13 cellular contexts compared by ENCODE assay signal in the genomic region with DNA sequence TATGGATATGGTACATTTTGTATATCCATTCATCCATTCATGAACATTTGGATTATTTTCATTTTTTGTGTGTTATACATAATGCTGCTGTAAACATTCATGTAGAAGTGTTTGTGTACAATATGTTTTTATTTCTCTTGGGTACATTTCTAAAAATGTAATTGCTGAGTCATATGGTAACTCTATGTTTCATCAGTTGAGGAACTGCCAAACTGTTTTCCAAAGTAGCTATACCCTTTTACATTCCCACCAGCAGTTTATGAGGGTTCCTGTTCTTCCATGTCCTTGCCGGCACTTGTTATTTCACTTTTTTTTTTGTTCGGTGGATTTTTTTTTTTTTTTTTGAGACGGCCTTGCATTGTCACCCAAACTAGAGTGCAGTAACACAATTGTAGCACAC. TPM values are rescaled to one million over a fixed set of nuclear protein-coding genes. Genes with fewer than 3 reads are reported as not detected.
DNase-seq lines count a peak whose midpoint lies in the region; ATAC-seq, FAIRE-seq and TF ChIP-seq lines count a peak whose summit lies in the region.
"Had no signal": no experiment of that assay in that cellular context is flagged by ENCODE, and none has a peak within 500 bp of the region (broad histone marks: within the 10 kb centered on the region; RNA-seq: fewer than 3 reads in every experiment).

No MANE protein-coding gene starts in this region.

- H3K4me1 Mint-ChIP-seq in WTC11, result 0 out of 2 replicates have a peak, but pooled peaks cover 2% of the 10 kb centered on the region

- POLR2A ChIA-PET in HepG2 (lab: Yijun Ruan, JAX) (no interaction called here), WTC11 (lab: Charles Lee) (no interaction called here)

- H3K27ac ChIP-seq in HepG2 (ENCODE audit: extremely low read length, insufficient read depth, low read length) (no peak overlapping the region), right lobe of liver (no peak overlapping the region), gastroesophageal sphincter (no peak overlapping the region)
- H3K27ac ChIP-seq: transverse colon had no signal

- no peaks in the 10 kb centered on the region for H3K79me2 ChIP-seq in HepG2 (ENCODE audit: insufficient read depth, low read length)

- TF ChIP-seq CTCF in HepG2 (CRISPR knock-in tag; IDR thresholded peaks at IDR 0.05) (no peak), right lobe of liver (IDR thresholded peaks at IDR 0.05) (no peak), WTC11 (IDR thresholded peaks at IDR 0.05) (no peak), gastroesophageal sphincter (IDR thresholded peaks at IDR 0.05) (no peak)

- H2AFZ ChIP-seq in HepG2 (ENCODE audit: low read length), result no peak overlapping the region

- no peak for TF ChIP-seq RAD21 in HepG2 (CRISPR knock-in tag; IDR thresholded peaks at IDR 0.05)

- H3K9me3 Mint-ChIP-seq in WTC11, result no peaks in the 10 kb centered on the region
- H3K9me3 Mint-ChIP-seq: CD4-positive, alpha-beta T cell had no signal

- H3K4me3 Mint-ChIP-seq in WTC11, result no peak overlapping the region
- H3K4me3 Mint-ChIP-seq: CD4-positive, alpha-beta T cell had no signal

- H4K20me1 ChIP-seq in HepG2 (ENCODE audit: insufficient read depth, low read length), result no peaks in the 10 kb centered on the region

- no peaks in the 10 kb centered on the region for H3K4me1 ChIP-seq in HepG2 (ENCODE audit: insufficient read depth, low read length)
- H3K4me1 ChIP-seq in right lobe of liver, result no peaks in the 10 kb centered on the region
- H3K4me1 ChIP-seq in gastroesophageal sphincter, result no peaks in the 10 kb centered on the region
- H3K4me1 ChIP-seq: transverse colon had no signal

- no peak for ATAC-seq in HepG2
- ATAC-seq in right lobe of liver, result no peak
- no peak for ATAC-seq in WTC11
- peak; percentile 31 for ATAC-seq in gastroesophageal sphincter
- no peak for ATAC-seq in HG02571 (IDR thresholded peaks at IDR 0.05; ENCODE audit: unreplicated experiment)
- ATAC-seq in GM21619 (IDR thresholded peaks at IDR 0.05; ENCODE audit: unreplicated experiment), result no peak
- no peak for ATAC-seq in sciatic nerve

- peak overlapping the region; percentile 17 for H3K27ac Mint-ChIP-seq in WTC11
- H3K27ac Mint-ChIP-seq: CD4-positive, alpha-beta T cell had no signal

- H3K9me3 ChIP-seq in HepG2 (ENCODE audit: low read length) (no peaks in the 10 kb centered on the region), right lobe of liver (no peaks in the 10 kb centered on the region), gastroesophageal sphincter (no peaks in the 10 kb centered on the region)
- H3K9me3 ChIP-seq: heart left ventricle, transverse colon had no signal

- TF ChIP-seq POLR2A in HepG2 (IDR thresholded peaks at IDR 0.05; ENCODE audit: insufficient read depth in 1 of 2, low read depth in 2 of 2, low read length in 2 of 2) (no peak), right lobe of liver (IDR thresholded peaks at IDR 0.05) (no peak), gastroesophageal sphincter (IDR thresholded peaks at IDR 0.05) (no peak)

- no peak overlapping the region for H3K4me2 ChIP-seq in HepG2 (ENCODE audit: low read depth, low read length)

- no peak overlapping the region for H3K4me3 ChIP-seq in HepG2 (replicated peaks in 1 of 3; ENCODE audit: insufficient read depth in 1 of 3, low read depth in 2 of 3, low read length in 3 of 3)
- no peak overlapping the region for H3K4me3 ChIP-seq in right lobe of liver
- no peak overlapping the region for H3K4me3 ChIP-seq in gastroesophageal sphincter
- H3K4me3 ChIP-seq: transverse colon had no signal

- no peaks in the 10 kb centered on the region for H3K27me3 ChIP-seq in HepG2 (ENCODE audit: control insufficient read depth in 1 of 2, insufficient read depth in 2 of 2, low read length in 2 of 2)
- no peaks in the 10 kb centered on the region for H3K27me3 ChIP-seq in right lobe of liver
- no peaks in the 10 kb centered on the region for H3K27me3 ChIP-seq in gastroesophageal sphincter
- H3K27me3 ChIP-seq: heart left ventricle, transverse colon had no signal

- CTCF ChIA-PET in HepG2 (lab: Yijun Ruan, JAX; ENCODE audit: low intra/inter-chr PET ratio, low total read pairs), result no interaction called here
- CTCF ChIA-PET in WTC11 (lab: Charles Lee), result no interaction called here

- no peaks in the 10 kb centered on the region for H3K27me3 Mint-ChIP-seq in WTC11 (ENCODE audit: low read depth)
- H3K27me3 Mint-ChIP-seq: CD4-positive, alpha-beta T cell had no signal

- FAIRE-seq in HepG2 (lab: Jason Lieb, UNC), result no peak
- FAIRE-seq: colon had no signal

- no peak for DNase-seq in HepG2 (ENCODE audit: low spot score)
- DNase-seq in right lobe of liver, result no peak
- DNase-seq in WTC11 (ENCODE audit: low spot score), result no peak
- DNase-seq in sciatic nerve (ENCODE audit: low spot score), result no peak
- DNase-seq in stimulated activated CD4-positive, alpha-beta T cell treated with anti-CD3 and anti-CD28 coated beads, Interleukin-12 subunit alpha, Interleukin-12 subunit beta, amount 100 ng/mL, for 4 hours, result no peak
- DNase-seq: activated T-cell treated with anti-CD3 and anti-CD28 coated beads, Interleukin-2, amount 50 U/mL, for 48 hours; CD4-positive, alpha-beta T cell; heart left ventricle; transverse colon had no signal

- 95% methylated on average over 3 of the region's 3 CpGs for WGBS in HepG2 (ENCODE audit: low lambda C conversion rate)
- WGBS in right lobe of liver (ENCODE audit: insufficient coverage, low coverage, low lambda C conversion rate, missing lambda C conversion rate), result 73% methylated on average over 3 of the region's 3 CpGs
- WGBS in gastroesophageal sphincter (ENCODE audit: low coverage in 1 of 2), 2 donors, result 45 to 92% methylated on average over 2 to 3 of the region's 3 CpGs

- H3K9ac ChIP-seq in HepG2 (ENCODE audit: insufficient read depth, low read depth, low read length), result no peak overlapping the region

- H3K36me3 Mint-ChIP-seq in WTC11, result peaks cover 42% of the 10 kb centered on the region

- intact Hi-C loops in HepG2 (cut with micrococcal nuclease; ENCODE audit: unreplicated experiment) (loop anchor here (10.0 kb wide), 1 partner anchor 222 kb away; no protein-coding TSS in a partner anchor), right lobe of liver (cut with DNase I) (no loop called here), sciatic nerve (cut with DNase I) (no loop called here)

- TF ChIP-seq EP300 in HepG2 (IDR thresholded peaks at IDR 0.05; ENCODE audit: low read depth in 2 of 2, low read length in 2 of 2) (no peak), HepG2 (CRISPR knock-in tag; IDR thresholded peaks at IDR 0.05; ENCODE audit: borderline replicate concordance) (no peak), gastroesophageal sphincter (IDR thresholded peaks at IDR 0.05) (no peak)

- in situ Hi-C loops in HepG2 (cut with HindIII; ENCODE audit: extremely low pct_ligation_motif_present, low pct_unique_long_range_greater_than_20kb), result no loop called here

- BruUV-seq in HepG2 (replicated peaks; lab: Mats Ljungman, UMichigan), result no TSS peak

- H3K36me3 ChIP-seq in HepG2 (replicated peaks in 1 of 2; ENCODE audit: control insufficient read depth in 1 of 2, insufficient read depth in 2 of 2, low read length in 2 of 2) (peaks cover 9 to 23% of the 10 kb centered on the region in 2 experiments; a peak in 4 of 5 replicates), right lobe of liver (peaks cover 0 to 4% (median 1%) of the 10 kb centered on the region in 4 donors), gastroesophageal sphincter (peaks cover 0 to 67% of the 10 kb centered on the region in 2 donors)

TF ChIP-seq in HepG2, 621 proteins besides CTCF, POLR2A, EP300 and RAD21:
- TF ChIP-seq NFE2L2 (IDR thresholded peaks at IDR 0.05; ENCODE audit: low read length) (peak; percentile 64), ZNF556 (CRISPR knock-in tag; IDR thresholded peaks at IDR 0.05; ENCODE audit: borderline replicate concordance) (no peak)
TF ChIP-seq in HepG2: peak in this region for 1.

TF ChIP-seq in WTC11, 78 proteins besides CTCF, POLR2A, EP300 and RAD21 (continues in another document):
- no peak for TF ChIP-seq JAZF1 (CRISPR knock-in tag; IDR thresholded peaks at IDR 0.05)
- no peak for TF ChIP-seq GRHL2 (CRISPR knock-in tag; IDR thresholded peaks at IDR 0.05; ENCODE audit: insufficient replicate concordance, severe bottlenecking)
- no peak for TF ChIP-seq SMAD3 (CRISPR knock-in tag; IDR thresholded peaks at IDR 0.05; ENCODE audit: borderline replicate concordance)
- TF ChIP-seq, protein P1, sequence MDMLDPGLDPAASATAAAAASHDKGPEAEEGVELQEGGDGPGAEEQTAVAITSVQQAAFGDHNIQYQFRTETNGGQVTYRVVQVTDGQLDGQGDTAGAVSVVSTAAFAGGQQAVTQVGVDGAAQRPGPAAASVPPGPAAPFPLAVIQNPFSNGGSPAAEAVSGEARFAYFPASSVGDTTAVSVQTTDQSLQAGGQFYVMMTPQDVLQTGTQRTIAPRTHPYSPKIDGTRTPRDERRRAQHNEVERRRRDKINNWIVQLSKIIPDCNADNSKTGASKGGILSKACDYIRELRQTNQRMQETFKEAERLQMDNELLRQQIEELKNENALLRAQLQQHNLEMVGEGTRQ (CRISPR knock-in tag; IDR thresholded peaks at IDR 0.05), result no peak
- no peak for TF ChIP-seq GTF2I (CRISPR knock-in tag; conservative IDR thresholded peaks at IDR 0.05)

RNA-seq across cellular contexts. Expression of gene MCCC2, which starts 54.0 kb away (rescaled TPM):
- total RNA-seq in HepG2 (2016; rRNA removed; fragmentation: Illumina TruSeq; extraction: Trizol) (83.6 and 133 TPM in 2 replicates), right lobe of liver (10 to 100 TPM; 70.4 to 92.7 (median 81.0) TPM), WTC11 (2021) (65.0 to 65.9 TPM (median 65.4 TPM) in 3 replicates), gastroesophageal sphincter (10 to 100 TPM; 21.4 to 35.3 (median 26.0) TPM), sciatic nerve (25.3 TPM)
- total RNA-seq in HepG2 (2016; cell fraction: cytosol; rRNA removed; fragmentation: Illumina TruSeq; extraction: Trizol; ENCODE audit: low read depth), result 24.8 and 30.9 TPM in 2 replicates
- total RNA-seq in HepG2 (2016; cell fraction: insoluble cytoplasmic fraction; rRNA removed; fragmentation: Illumina TruSeq; extraction: Trizol), result 84.7 and 137 TPM in 2 replicates
- total RNA-seq in HepG2 (2016; cell fraction: membrane; rRNA removed; fragmentation: Illumina TruSeq; extraction: Trizol), result 22.2 and 22.3 TPM in 2 replicates
- total RNA-seq in HepG2 (2016; cell fraction: nucleus; rRNA removed; fragmentation: Illumina TruSeq; extraction: Trizol), result 69.6 and 75.6 TPM in 2 replicates
- 32.4 and 44.8 TPM in 2 replicates for polyA plus RNA-seq in HepG2 (2011; rRNA removed)
- polyA plus RNA-seq in HepG2 (2011; cell fraction: cytosol; rRNA removed), result 31.6 and 38.6 TPM in 2 replicates
- polyA plus RNA-seq in HepG2 (2011; cell fraction: nucleus; rRNA removed), result 17.7 and 21.6 TPM in 2 replicates
- 25.9 and 42.8 TPM in 2 replicates for polyA plus RNA-seq in HepG2 (2012)
- 4.7 and 4.9 TPM in 2 replicates for polyA plus RNA-seq in HepG2 (2016; cell fraction: cytosol; fragmentation: Illumina TruSeq; extraction: Trizol; ENCODE audit: low read depth)
- 118 and 138 TPM in 2 replicates for polyA plus RNA-seq in HepG2 (2016; cell fraction: insoluble cytoplasmic fraction; fragmentation: Illumina TruSeq; extraction: Trizol; ENCODE audit: low read depth)
- 15.6 and 18.9 TPM in 2 replicates for polyA plus RNA-seq in HepG2 (2016; cell fraction: membrane; fragmentation: Illumina TruSeq; extraction: Trizol; ENCODE audit: low read depth)
- 71.0 and 84.2 TPM in 2 replicates for polyA plus RNA-seq in HepG2 (2016; cell fraction: nucleus; fragmentation: Illumina TruSeq; extraction: Trizol; ENCODE audit: insufficient read depth, low read depth)
- 33.1 and 37.3 TPM in 2 replicates for polyA minus RNA-seq in HepG2 (2011; rRNA and poly(A)+ RNA removed; ENCODE audit: low replicate concordance)
- polyA minus RNA-seq in HepG2 (2011; cell fraction: cytosol; rRNA and poly(A)+ RNA removed), result 43.3 and 45.1 TPM in 2 replicates
- polyA minus RNA-seq in HepG2 (2011; cell fraction: nucleus; rRNA and poly(A)+ RNA removed), result 39.3 and 44.4 TPM in 2 replicates
